ENCODE assay signal across 4 cellular contexts in the genomic region with DNA sequence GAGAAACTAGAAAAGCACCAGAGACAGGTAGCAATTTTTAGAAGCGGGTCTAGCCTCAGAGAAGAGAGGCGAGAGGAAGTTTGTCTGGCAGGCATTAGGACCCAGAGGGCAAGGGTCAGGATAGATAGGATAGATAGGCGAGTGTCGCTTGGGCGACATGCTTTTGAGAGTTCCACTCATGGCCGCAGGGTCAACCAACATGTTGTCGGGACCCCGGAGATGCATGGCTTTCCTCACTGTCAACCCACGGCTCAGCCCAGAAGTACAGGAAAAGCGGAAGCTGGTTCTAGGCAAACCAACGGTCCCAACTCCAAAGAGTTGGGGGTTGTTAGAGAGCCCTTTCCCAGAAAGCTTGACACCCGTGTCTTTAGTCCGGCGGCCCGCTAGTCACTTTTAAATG. TPM values are rescaled to one million over a fixed set of nuclear protein-coding genes. Genes with fewer than 3 reads are reported as not detected.
"Had no signal": no experiment of that assay in that cellular context is flagged by ENCODE, and none has a peak within 500 bp of the region (broad histone marks: within the 10 kb centered on the region; RNA-seq: fewer than 3 reads in every experiment).

No MANE protein-coding gene starts in this region.

RNA-seq across cellular contexts. Expression of gene TNN, which starts 38.9 kb away (rescaled TPM):
- total RNA-seq: LHCN-M2, M059J, MCF 10A, NCI-H460 had no signal
